Comparison of ENCODE assay signal across 8 cellular contexts in genomic region chr14:93185333-93185688, GRCh38. TPM values are rescaled to one million over a fixed set of nuclear protein-coding genes. Genes with fewer than 3 reads are reported as not detected.
DNase-seq lines count a peak whose midpoint lies in the region; ATAC-seq lines count a peak whose summit lies in the region.

No MANE protein-coding gene starts in this region.

- peak; percentile 53 for DNase-seq in cerebellar cortex (ENCODE audit: low spot score)
- no peak for DNase-seq in sciatic nerve (ENCODE audit: low spot score)
- DNase-seq in NAMALWA (ENCODE audit: low spot score) = no peak
- no peak for DNase-seq in stimulated activated CD8-positive, alpha-beta memory T cell treated with anti-CD3 and anti-CD28 coated beads, Interleukin-4, amount 100 ng/mL, for 48 hours

- H3K4me1 ChIP-seq in muscle layer of duodenum (ENCODE audit: control insufficient read depth in 1 of 2, insufficient read depth in 2 of 2, low read length in 2 of 2) = peaks cover 16 to 23% of the 10 kb centered on the region in 2 donors

- H3K4me3 Mint-ChIP-seq in IgD-negative memory B cell = peak overlapping the region; percentile 93 to 97 (median 94)

- H3K27ac ChIP-seq in muscle layer of duodenum (ENCODE audit: low read length) = peak overlapping the region; percentile 96

- H3K4me3 ChIP-seq in muscle layer of duodenum (ENCODE audit: low read depth in 1 of 2, low read length in 2 of 2) = peak overlapping the region; percentile 94 to 95

- peaks cover 24 to 33% (median 29%) of the 10 kb centered on the region in 3 donors for H3K4me1 Mint-ChIP-seq in IgD-negative memory B cell

- intact Hi-C loops in sciatic nerve (cut with DNase I) = no loop called here

- no peaks in the 10 kb centered on the region for H3K9me3 Mint-ChIP-seq in IgD-negative memory B cell

- peaks cover 0 to 3% of the 10 kb centered on the region in 2 donors for H3K36me3 ChIP-seq in muscle layer of duodenum (ENCODE audit: control insufficient read depth in 1 of 2, insufficient read depth in 2 of 2, low read length in 2 of 2)

- H3K27ac Mint-ChIP-seq in IgD-negative memory B cell = peak overlapping the region; percentile 93 to 97 (median 97)

- no peaks in the 10 kb centered on the region for H3K36me3 Mint-ChIP-seq in IgD-negative memory B cell

- H3K27me3 ChIP-seq in muscle layer of duodenum (ENCODE audit: low read depth, low read length) = no peaks in the 10 kb centered on the region

- peak; percentile 9 for ATAC-seq in GM18498 (IDR thresholded peaks at IDR 0.05; ENCODE audit: unreplicated experiment)
- no peak for ATAC-seq in sciatic nerve
- ATAC-seq in HG03521 (IDR thresholded peaks at IDR 0.05; ENCODE audit: unreplicated experiment) = no peak

- no peaks in the 10 kb centered on the region for H3K27me3 Mint-ChIP-seq in IgD-negative memory B cell

- H3K9me3 ChIP-seq in muscle layer of duodenum (ENCODE audit: control insufficient read depth in 1 of 2, low read length in 2 of 2) = no peaks in the 10 kb centered on the region

RNA-seq across cellular contexts. Expression of gene LYSET, which starts 0.2 kb away (rescaled TPM):
- 28.8 TPM for polyA plus RNA-seq in IgD-negative memory B cell
- total RNA-seq in sciatic nerve = 15.8 TPM

RNA-seq across cellular contexts. Expression of gene MOAP1, which starts 0.6 kb away (rescaled TPM):
- polyA plus RNA-seq in IgD-negative memory B cell = 53.8 TPM
- total RNA-seq in sciatic nerve = 22.9 TPM

RNA-seq across cellular contexts. Expression of gene GON7, which starts 21.6 kb away (rescaled TPM):
- polyA plus RNA-seq in IgD-negative memory B cell = 31.5 TPM
- total RNA-seq in sciatic nerve = 7.4 TPM

RNA-seq across cellular contexts. Expression of gene UBR7, which starts 21.7 kb away (rescaled TPM):
- polyA plus RNA-seq in IgD-negative memory B cell = 39.2 TPM
- 18.7 TPM for total RNA-seq in sciatic nerve
